In the genomic region with DNA sequence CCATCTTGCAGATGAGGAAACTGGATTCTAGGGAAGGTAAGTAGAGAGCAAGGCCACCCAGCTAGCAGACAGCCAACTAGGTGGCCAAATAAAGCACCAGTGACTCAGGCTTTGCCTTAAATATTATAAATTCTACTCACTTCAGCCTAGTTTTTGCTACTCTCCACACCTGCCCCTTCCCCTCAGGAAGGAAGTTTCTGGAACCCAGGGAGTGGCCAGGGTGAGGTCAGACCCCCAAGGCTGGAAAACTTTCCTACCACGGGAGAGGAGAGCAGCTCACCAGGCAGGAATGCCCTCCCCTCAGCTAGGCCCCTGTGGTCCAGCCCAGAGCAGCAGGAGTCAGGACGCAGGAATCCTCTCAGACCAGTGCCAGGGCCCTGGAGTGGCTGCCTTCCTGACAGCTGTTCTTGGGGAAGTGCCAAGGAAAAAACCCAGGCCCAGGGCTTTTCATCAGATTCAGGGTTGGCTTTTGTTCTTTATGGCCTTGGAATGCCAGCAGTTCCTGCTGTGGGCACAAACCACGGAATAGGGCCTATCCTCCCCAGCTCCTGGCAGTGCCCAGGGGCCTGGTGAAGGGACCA, we compare ENCODE assay signal across 2 cellular contexts.
A peak's percentile ranks its signal among the peaks of the same experiment; 100 is the strongest.
TF ChIP-seq lines count a peak whose summit lies in the region.

No MANE protein-coding gene starts in this region.

TF ChIP-seq in IMR-90, 13 proteins besides CTCF, POLR2A, EP300 and RAD21:
- TF ChIP-seq RCOR1 (IDR thresholded peaks at IDR 0.05; ENCODE audit: insufficient replicate concordance, low read length) (no peak), MAZ (IDR thresholded peaks at IDR 0.05; ENCODE audit: borderline replicate concordance, low read depth, low read length) (peak; percentile 72; the same call in 1 of the 2 replicates), MXI1 (IDR thresholded peaks at IDR 0.05; ENCODE audit: borderline replicate concordance, low read depth, low read length) (no peak), MAFK (IDR thresholded peaks at IDR 0.05; ENCODE audit: low read depth, low read length) (no peak), BHLHE40 (IDR thresholded peaks at IDR 0.05; ENCODE audit: low read depth, low read length) (peak; percentile 61; the same call in 1 of the 2 replicates), RFX5 (IDR thresholded peaks at IDR 0.05; ENCODE audit: low read depth, low read length) (no peak), NFE2L2 (IDR thresholded peaks at IDR 0.05; ENCODE audit: low read depth, low read length) (no peak), CHD1 (IDR thresholded peaks at IDR 0.05; ENCODE audit: low read depth, low read length) (no peak), CEBPB (IDR thresholded peaks at IDR 0.05; ENCODE audit: low read depth, low read length) (no peak), FOS (IDR thresholded peaks at IDR 0.05; ENCODE audit: low read depth, low read length) (peak; percentile 45)
- TF ChIP-seq, protein P1, sequence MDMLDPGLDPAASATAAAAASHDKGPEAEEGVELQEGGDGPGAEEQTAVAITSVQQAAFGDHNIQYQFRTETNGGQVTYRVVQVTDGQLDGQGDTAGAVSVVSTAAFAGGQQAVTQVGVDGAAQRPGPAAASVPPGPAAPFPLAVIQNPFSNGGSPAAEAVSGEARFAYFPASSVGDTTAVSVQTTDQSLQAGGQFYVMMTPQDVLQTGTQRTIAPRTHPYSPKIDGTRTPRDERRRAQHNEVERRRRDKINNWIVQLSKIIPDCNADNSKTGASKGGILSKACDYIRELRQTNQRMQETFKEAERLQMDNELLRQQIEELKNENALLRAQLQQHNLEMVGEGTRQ (IDR thresholded peaks at IDR 0.05; ENCODE audit: low read depth, low read length), result no peak

TF ChIP-seq in HepG2, 621 proteins besides CTCF, POLR2A, EP300 and RAD21:
- TF ChIP-seq ZNF747 (CRISPR knock-in tag; IDR thresholded peaks at IDR 0.05; ENCODE audit: borderline replicate concordance) (no peak), IRX3 (CRISPR knock-in tag; IDR thresholded peaks at IDR 0.05; ENCODE audit: borderline replicate concordance, low read depth) (no peak), YEATS4 (CRISPR knock-in tag; IDR thresholded peaks at IDR 0.05; ENCODE audit: borderline replicate concordance) (no peak), PCBP1 (IDR thresholded peaks at IDR 0.05; ENCODE audit: borderline replicate concordance, low read depth, low read length) (no peak), ZNF629 (CRISPR knock-in tag; conservative IDR thresholded peaks at IDR 0.05) (peak; percentile 72), ZNF724P (CRISPR knock-in tag; IDR thresholded peaks at IDR 0.05; ENCODE audit: borderline replicate concordance) (0 out of 2 replicates have a peak, but pooled peaks have one; percentile 25), HNRNPL (IDR thresholded peaks at IDR 0.05; ENCODE audit: low read depth, low read length) (peak; percentile 97; the same call in 1 of the 2 replicates), FOSL2 (CRISPR knock-in tag; IDR thresholded peaks at IDR 0.05) (peak; percentile 27)
- TF ChIP-seq, protein P2, sequence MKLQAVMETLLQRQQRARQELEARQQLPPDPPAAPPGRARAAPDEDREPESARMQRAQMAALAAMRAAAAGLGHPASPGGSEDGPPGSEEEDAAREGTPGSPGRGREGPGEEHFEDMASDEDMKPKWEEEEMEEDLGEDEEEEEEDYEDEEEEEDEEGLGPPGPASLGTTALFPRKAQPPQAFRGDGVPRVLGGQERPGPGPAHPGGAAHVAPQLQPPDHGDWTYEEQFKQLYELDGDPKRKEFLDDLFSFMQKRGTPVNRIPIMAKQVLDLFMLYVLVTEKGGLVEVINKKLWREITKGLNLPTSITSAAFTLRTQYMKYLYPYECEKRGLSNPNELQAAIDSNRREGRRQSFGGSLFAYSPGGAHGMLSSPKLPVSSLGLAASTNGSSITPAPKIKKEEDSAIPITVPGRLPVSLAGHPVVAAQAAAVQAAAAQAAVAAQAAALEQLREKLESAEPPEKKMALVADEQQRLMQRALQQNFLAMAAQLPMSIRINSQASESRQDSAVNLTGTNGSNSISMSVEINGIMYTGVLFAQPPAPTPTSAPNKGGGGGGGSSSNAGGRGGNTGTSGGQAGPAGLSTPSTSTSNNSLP (IDR thresholded peaks at IDR 0.05; ENCODE audit: low read depth, low read length), result no peak
- TF ChIP-seq, protein P3, sequence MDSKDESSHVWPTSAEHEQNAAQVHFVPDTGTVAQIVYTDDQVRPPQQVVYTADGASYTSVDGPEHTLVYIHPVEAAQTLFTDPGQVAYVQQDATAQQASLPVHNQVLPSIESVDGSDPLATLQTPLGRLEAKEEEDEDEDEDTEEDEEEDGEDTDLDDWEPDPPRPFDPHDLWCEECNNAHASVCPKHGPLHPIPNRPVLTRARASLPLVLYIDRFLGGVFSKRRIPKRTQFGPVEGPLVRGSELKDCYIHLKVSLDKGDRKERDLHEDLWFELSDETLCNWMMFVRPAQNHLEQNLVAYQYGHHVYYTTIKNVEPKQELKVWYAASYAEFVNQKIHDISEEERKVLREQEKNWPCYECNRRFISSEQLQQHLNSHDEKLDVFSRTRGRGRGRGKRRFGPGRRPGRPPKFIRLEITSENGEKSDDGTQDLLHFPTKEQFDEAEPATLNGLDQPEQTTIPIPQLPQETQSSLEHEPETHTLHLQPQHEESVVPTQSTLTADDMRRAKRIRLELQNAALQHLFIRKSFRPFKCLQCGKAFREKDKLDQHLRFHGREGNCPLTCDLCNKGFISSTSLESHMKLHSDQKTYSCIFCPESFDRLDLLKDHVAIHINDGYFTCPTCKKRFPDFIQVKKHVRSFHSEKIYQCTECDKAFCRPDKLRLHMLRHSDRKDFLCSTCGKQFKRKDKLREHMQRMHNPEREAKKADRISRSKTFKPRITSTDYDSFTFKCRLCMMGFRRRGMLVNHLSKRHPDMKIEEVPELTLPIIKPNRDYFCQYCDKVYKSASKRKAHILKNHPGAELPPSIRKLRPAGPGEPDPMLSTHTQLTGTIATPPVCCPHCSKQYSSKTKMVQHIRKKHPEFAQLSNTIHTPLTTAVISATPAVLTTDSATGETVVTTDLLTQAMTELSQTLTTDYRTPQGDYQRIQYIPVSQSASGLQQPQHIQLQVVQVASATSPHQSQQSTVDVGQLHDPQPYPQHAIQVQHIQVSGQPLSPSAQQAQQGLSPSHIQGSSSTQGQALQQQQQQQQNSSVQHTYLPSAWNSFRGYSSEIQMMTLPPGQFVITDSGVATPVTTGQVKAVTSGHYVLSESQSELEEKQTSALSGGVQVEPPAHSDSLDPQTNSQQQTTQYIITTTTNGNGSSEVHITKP (CRISPR knock-in tag; IDR thresholded peaks at IDR 0.05; ENCODE audit: low read depth), result peak; percentile 93
- TF ChIP-seq, protein P4, sequence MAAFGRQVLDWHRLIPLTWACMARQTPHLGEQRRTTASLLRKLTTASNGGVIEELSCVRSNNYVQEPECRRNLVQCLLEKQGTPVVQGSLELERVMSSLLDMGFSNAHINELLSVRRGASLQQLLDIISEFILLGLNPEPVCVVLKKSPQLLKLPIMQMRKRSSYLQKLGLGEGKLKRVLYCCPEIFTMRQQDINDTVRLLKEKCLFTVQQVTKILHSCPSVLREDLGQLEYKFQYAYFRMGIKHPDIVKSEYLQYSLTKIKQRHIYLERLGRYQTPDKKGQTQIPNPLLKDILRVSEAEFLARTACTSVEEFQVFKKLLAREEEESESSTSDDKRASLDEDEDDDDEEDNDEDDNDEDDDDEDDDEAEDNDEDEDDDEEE (CRISPR knock-in tag; IDR thresholded peaks at IDR 0.05), result 0 out of 2 replicates have a peak, but pooled peaks have one; percentile 12
- TF ChIP-seq, protein P5, sequence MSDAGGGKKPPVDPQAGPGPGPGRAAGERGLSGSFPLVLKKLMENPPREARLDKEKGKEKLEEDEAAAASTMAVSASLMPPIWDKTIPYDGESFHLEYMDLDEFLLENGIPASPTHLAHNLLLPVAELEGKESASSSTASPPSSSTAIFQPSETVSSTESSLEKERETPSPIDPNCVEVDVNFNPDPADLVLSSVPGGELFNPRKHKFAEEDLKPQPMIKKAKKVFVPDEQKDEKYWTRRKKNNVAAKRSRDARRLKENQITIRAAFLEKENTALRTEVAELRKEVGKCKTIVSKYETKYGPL (CRISPR knock-in tag; IDR thresholded peaks at IDR 0.05), result no peak
- TF ChIP-seq, protein P6, sequence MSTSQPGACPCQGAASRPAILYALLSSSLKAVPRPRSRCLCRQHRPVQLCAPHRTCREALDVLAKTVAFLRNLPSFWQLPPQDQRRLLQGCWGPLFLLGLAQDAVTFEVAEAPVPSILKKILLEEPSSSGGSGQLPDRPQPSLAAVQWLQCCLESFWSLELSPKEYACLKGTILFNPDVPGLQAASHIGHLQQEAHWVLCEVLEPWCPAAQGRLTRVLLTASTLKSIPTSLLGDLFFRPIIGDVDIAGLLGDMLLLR (CRISPR knock-in tag; IDR thresholded peaks at IDR 0.05), result no peak
- TF ChIP-seq, protein P7, sequence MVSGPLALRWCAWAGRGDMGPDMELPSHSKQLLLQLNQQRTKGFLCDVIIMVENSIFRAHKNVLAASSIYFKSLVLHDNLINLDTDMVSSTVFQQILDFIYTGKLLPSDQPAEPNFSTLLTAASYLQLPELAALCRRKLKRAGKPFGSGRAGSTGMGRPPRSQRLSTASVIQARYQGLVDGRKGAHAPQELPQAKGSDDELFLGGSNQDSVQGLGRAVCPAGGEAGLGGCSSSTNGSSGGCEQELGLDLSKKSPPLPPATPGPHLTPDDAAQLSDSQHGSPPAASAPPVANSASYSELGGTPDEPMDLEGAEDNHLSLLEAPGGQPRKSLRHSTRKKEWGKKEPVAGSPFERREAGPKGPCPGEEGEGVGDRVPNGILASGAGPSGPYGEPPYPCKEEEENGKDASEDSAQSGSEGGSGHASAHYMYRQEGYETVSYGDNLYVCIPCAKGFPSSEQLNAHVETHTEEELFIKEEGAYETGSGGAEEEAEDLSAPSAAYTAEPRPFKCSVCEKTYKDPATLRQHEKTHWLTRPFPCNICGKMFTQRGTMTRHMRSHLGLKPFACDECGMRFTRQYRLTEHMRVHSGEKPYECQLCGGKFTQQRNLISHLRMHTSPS (CRISPR knock-in tag; IDR thresholded peaks at IDR 0.05; ENCODE audit: low read depth), result peak; percentile 87
- TF ChIP-seq, protein P8, sequence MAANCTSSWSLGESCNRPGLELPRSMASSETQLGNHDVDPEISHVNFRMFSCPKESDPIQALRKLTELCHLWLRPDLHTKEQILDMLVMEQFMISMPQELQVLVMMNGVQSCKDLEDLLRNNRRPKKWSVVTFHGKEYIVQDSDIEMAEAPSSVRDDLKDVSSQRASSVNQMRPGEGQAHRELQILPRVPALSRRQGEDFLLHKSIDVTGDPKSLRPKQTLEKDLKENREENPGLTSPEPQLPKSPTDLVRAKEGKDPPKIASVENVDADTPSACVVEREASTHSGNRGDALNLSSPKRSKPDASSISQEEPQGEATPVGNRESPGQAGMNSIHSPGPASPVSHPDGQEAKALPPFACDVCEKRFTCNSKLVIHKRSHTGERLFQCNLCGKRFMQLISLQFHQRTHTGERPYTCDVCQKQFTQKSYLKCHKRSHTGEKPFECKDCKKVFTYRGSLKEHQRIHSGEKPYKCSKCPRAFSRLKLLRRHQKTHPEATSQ (CRISPR knock-in tag; IDR thresholded peaks at IDR 0.05; ENCODE audit: borderline replicate concordance), result no peak
- TF ChIP-seq, protein P9, sequence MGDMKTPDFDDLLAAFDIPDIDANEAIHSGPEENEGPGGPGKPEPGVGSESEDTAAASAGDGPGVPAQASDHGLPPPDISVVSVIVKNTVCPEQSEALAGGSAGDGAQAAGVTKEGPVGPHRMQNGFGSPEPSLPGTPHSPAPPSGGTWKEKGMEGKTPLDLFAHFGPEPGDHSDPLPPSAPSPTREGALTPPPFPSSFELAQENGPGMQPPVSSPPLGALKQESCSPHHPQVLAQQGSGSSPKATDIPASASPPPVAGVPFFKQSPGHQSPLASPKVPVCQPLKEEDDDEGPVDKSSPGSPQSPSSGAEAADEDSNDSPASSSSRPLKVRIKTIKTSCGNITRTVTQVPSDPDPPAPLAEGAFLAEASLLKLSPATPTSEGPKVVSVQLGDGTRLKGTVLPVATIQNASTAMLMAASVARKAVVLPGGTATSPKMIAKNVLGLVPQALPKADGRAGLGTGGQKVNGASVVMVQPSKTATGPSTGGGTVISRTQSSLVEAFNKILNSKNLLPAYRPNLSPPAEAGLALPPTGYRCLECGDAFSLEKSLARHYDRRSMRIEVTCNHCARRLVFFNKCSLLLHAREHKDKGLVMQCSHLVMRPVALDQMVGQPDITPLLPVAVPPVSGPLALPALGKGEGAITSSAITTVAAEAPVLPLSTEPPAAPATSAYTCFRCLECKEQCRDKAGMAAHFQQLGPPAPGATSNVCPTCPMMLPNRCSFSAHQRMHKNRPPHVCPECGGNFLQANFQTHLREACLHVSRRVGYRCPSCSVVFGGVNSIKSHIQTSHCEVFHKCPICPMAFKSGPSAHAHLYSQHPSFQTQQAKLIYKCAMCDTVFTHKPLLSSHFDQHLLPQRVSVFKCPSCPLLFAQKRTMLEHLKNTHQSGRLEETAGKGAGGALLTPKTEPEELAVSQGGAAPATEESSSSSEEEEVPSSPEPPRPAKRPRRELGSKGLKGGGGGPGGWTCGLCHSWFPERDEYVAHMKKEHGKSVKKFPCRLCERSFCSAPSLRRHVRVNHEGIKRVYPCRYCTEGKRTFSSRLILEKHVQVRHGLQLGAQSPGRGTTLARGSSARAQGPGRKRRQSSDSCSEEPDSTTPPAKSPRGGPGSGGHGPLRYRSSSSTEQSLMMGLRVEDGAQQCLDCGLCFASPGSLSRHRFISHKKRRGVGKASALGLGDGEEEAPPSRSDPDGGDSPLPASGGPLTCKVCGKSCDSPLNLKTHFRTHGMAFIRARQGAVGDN (CRISPR knock-in tag; IDR thresholded peaks at IDR 0.05), result peak; percentile 39; the same call in 1 of the 2 replicates
